27 cellular contexts compared by ENCODE assay signal in genomic region chr14:44412858-44413569, GRCh38.
"Had no signal": no experiment of that assay in that cellular context is flagged by ENCODE, and none has a peak within 500 bp of the region (broad histone marks: within the 10 kb centered on the region; RNA-seq: fewer than 3 reads in every experiment).

No MANE protein-coding gene starts in this region.

- FAIRE-seq: small intestine had no signal

- H3K27ac ChIP-seq: ascending aorta, left lung, lower lobe of right lung, neutrophil, ovary, prostate gland, sigmoid colon, suprapubic skin, tibial artery had no signal

- H3K4me3 ChIP-seq: ascending aorta, left lung, lower lobe of right lung, ovary, prostate gland, sigmoid colon, suprapubic skin, tibial artery had no signal

- H3K4me1 Mint-ChIP-seq: activated B cell treated with CpG ODN at 0.5 μM for 24 hours; activated CD4-positive, alpha-beta T cell treated with anti-CD3 and anti-CD28 coated beads for 36 hours; brain; T-helper 17 cell had no signal

- DNase-seq: activated B cell treated with CpG ODN at 0.5 μM for 24 hours; activated CD4-positive, alpha-beta T cell treated with anti-CD3 and anti-CD28 coated beads for 36 hours; activated naive CD4-positive, alpha-beta T cell treated with Interleukin-2 at 50 U/mL for 16 hours; activated T-cell treated with anti-CD3 and anti-CD28 coated beads for 4 hours; activated T-cell treated with anti-CD3 and anti-CD28 coated beads, Interleukin-2, amount 50 U/mL, for 72 hours; cortex of kidney; foreskin fibroblast; head of caudate nucleus; kidney glomerular epithelial cell; left lung; lower lobe of right lung; mesenchymal stem cell; ovary; sigmoid colon; small intestine; stimulated activated CD4-positive, alpha-beta T cell treated with anti-CD3 and anti-CD28 coated beads, Interleukin-1b, Interleukin-23, amount 100 ng/mL, for 48 hours; stimulated activated naive CD4-positive, alpha-beta T cell; T-helper 17 cell; tibial artery had no signal

- H3K4me3 Mint-ChIP-seq: activated B cell treated with CpG ODN at 0.5 μM for 24 hours; activated CD4-positive, alpha-beta T cell treated with anti-CD3 and anti-CD28 coated beads for 36 hours; activated naive CD8-positive, alpha-beta T cell; activated T-cell treated with anti-CD3 and anti-CD28 coated beads, Interleukin-2, amount 50 U/mL, for 72 hours; brain; natural killer cell treated with Interleukin-12 subunit alpha and Interleukin-12 subunit beta and Interleukin-15 and Interleukin-18, amount 100 ng/mL, for 72 hours; T-helper 17 cell had no signal

- H3K27me3 ChIP-seq: ascending aorta, left lung, neutrophil, ovary, sigmoid colon, suprapubic skin, tibial artery had no signal

- H3K27me3 Mint-ChIP-seq: activated B cell treated with CpG ODN at 0.5 μM for 24 hours; activated CD4-positive, alpha-beta T cell treated with anti-CD3 and anti-CD28 coated beads for 36 hours; activated naive CD8-positive, alpha-beta T cell; natural killer cell treated with Interleukin-12 subunit alpha and Interleukin-12 subunit beta and Interleukin-15 and Interleukin-18, amount 100 ng/mL, for 72 hours; T-helper 17 cell had no signal

- H3K27ac Mint-ChIP-seq: activated B cell treated with CpG ODN at 0.5 μM for 24 hours; activated CD4-positive, alpha-beta T cell treated with anti-CD3 and anti-CD28 coated beads for 36 hours; activated naive CD8-positive, alpha-beta T cell; activated T-cell treated with anti-CD3 and anti-CD28 coated beads, Interleukin-2, amount 50 U/mL, for 72 hours; brain; natural killer cell treated with Interleukin-12 subunit alpha and Interleukin-12 subunit beta and Interleukin-15 and Interleukin-18, amount 100 ng/mL, for 72 hours; T-helper 17 cell had no signal

- H3K4me1 ChIP-seq: ascending aorta, left lung, lower lobe of right lung, prostate gland, suprapubic skin, tibial artery had no signal

- ATAC-seq: activated CD4-positive, alpha-beta T cell treated with anti-CD3 and anti-CD28 coated beads for 36 hours; activated T-cell treated with anti-CD3 and anti-CD28 coated beads, Interleukin-2, amount 50 U/mL, for 72 hours; esophagus mucosa; left lung; lower lobe of right lung; natural killer cell treated with Interleukin-12 subunit alpha and Interleukin-12 subunit beta and Interleukin-15 and Interleukin-18, amount 100 ng/mL, for 72 hours; T-helper 17 cell had no signal

- H3K9me3 ChIP-seq: ascending aorta, lower lobe of right lung, neutrophil, ovary, prostate gland, sigmoid colon, suprapubic skin, tibial artery had no signal

- H3K36me3 Mint-ChIP-seq: activated naive CD8-positive, alpha-beta T cell; brain had no signal

- H3K36me3 ChIP-seq: ascending aorta, left lung, lower lobe of right lung, neutrophil, ovary, prostate gland, sigmoid colon, suprapubic skin, tibial artery had no signal
